In the genomic region with DNA sequence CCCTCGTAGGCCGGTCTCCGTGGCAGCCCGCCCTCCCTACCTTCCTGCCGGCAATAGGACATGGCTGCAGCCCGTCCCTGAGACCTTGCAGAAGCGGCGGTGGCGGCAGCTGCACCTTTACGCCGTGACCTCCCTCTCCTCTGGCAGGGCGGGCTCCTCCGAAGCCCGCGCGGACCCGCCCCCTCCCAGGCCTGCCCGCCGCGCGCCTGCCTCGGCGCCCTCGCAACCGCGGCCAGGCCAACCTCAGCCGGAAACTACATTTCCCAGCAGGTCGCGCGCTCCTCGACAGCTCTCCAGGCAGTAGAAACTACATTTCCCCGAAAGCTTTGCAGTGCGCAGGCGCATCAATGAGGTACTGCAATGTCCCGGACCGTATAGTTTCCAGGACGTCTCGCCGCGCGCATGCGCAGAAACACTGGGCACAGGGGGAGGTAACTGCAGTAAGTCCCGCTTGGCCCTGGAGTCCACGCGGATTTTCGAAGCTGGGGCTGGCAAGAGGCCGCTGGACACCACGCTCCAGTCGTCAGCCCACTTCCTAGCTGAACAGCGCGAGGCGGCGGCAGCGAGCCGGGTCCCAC, we compare ENCODE assay signal across 8 cellular contexts. TPM values are rescaled to one million over a fixed set of nuclear protein-coding genes. Genes with fewer than 3 reads are reported as not detected.
DNase-seq lines count a peak whose midpoint lies in the region; ATAC-seq and TF ChIP-seq lines count a peak whose summit lies in the region.

A gene (minus strand): TSS at position 256 of the 578 bp plus-strand sequence. CDS start 194 bp downstream, at position 62.
A gene with protein sequence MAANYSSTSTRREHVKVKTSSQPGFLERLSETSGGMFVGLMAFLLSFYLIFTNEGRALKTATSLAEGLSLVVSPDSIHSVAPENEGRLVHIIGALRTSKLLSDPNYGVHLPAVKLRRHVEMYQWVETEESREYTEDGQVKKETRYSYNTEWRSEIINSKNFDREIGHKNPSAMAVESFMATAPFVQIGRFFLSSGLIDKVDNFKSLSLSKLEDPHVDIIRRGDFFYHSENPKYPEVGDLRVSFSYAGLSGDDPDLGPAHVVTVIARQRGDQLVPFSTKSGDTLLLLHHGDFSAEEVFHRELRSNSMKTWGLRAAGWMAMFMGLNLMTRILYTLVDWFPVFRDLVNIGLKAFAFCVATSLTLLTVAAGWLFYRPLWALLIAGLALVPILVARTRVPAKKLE (plus strand): TSS at position 438 of the 578 bp plus-strand sequence. CDS start 142 bp downstream, outside the sequence.

- H3K4me3 ChIP-seq in RWPE2 (ENCODE audit: severe bottlenecking) (peak within 1 kb of the TSS; percentile 82), fibroblast of pulmonary artery (replicated peaks; ENCODE audit: low read depth, low read length) (peak within 1 kb of the TSS; percentile 99)

- H3K4me3 Mint-ChIP-seq in nephron, result peak within 1 kb of the TSS; percentile 99 to 100 (median 100)
- peak within 1 kb of the TSS; percentile 95 for H3K4me3 Mint-ChIP-seq in stimulated activated naive CD8-positive, alpha-beta T cell treated with anti-CD3 and anti-CD28 coated beads, Interleukin-15, Interleukin-2, amounts not matched to agents 100 ng/mL and 50 ng/mL, for 24 hours

- TF ChIP-seq CTCF in RWPE2 (IDR thresholded peaks at IDR 0.05; ENCODE audit: poor library complexity, severe bottlenecking), result no peak
- TF ChIP-seq CTCF in fibroblast of pulmonary artery (IDR thresholded peaks at IDR 0.05; ENCODE audit: low read length, missing control alignments), result no peak
- no peak for TF ChIP-seq CTCF in nephron (IDR thresholded peaks at IDR 0.05; ENCODE audit: unreplicated experiment in 3 of 3)

- H3K36me3 Mint-ChIP-seq in nephron (ENCODE audit: low read depth), result peaks cover 38% of the 10 kb centered on the region
- peaks cover 66% of the 10 kb centered on the region for H3K36me3 Mint-ChIP-seq in stimulated activated naive CD8-positive, alpha-beta T cell treated with anti-CD3 and anti-CD28 coated beads, Interleukin-15, Interleukin-2, amounts not matched to agents 100 ng/mL and 50 ng/mL, for 24 hours (ENCODE audit: low read depth)

- peaks cover 4% of the 10 kb centered on the region for H3K27me3 Mint-ChIP-seq in nephron (ENCODE audit: low read depth)
- H3K27me3 Mint-ChIP-seq in stimulated activated naive CD8-positive, alpha-beta T cell treated with anti-CD3 and anti-CD28 coated beads, Interleukin-15, Interleukin-2, amounts not matched to agents 100 ng/mL and 50 ng/mL, for 24 hours, result no peaks in the 10 kb centered on the region

- peaks cover 55% of the 10 kb centered on the region for H3K4me1 Mint-ChIP-seq in nephron
- peaks cover 61% of the 10 kb centered on the region for H3K4me1 Mint-ChIP-seq in stimulated activated naive CD8-positive, alpha-beta T cell treated with anti-CD3 and anti-CD28 coated beads, Interleukin-15, Interleukin-2, amounts not matched to agents 100 ng/mL and 50 ng/mL, for 24 hours (ENCODE audit: low read depth)

- peak within 1 kb of the TSS; percentile 92 to 98 (median 95) for H3K27ac Mint-ChIP-seq in nephron
- peak within 1 kb of the TSS; percentile 94 for H3K27ac Mint-ChIP-seq in stimulated activated naive CD8-positive, alpha-beta T cell treated with anti-CD3 and anti-CD28 coated beads, Interleukin-15, Interleukin-2, amounts not matched to agents 100 ng/mL and 50 ng/mL, for 24 hours

- peak; percentile 100 for DNase-seq in EH (ENCODE audit: low read depth)
- DNase-seq in H4 (ENCODE audit: low spot score), result peak; percentile 99
- DNase-seq in LoVo (ENCODE audit: low spot score), result peak; percentile 99
- peak; percentile 98 for DNase-seq in RWPE2 (ENCODE audit: low spot score)
- peak; percentile 96 for DNase-seq in activated T-helper 9 cell treated with anti-CD3 and anti-CD28 coated beads, Interleukin-2, amount 50 U/mL, for 16 hours (ENCODE audit: low read depth)
- peak; percentile 99 for DNase-seq in fibroblast of pulmonary artery (ENCODE audit: low read depth)

- H3K36me3 ChIP-seq in RWPE2 (ENCODE audit: low read depth), result peaks cover 47% of the 10 kb centered on the region

- peak within 1 kb of the TSS; percentile 79 for H3K27ac ChIP-seq in RWPE2 (ENCODE audit: poor library complexity, severe bottlenecking)

- peak; percentile 82 for ATAC-seq in RWPE2 (ENCODE audit: low read depth)

- H3K9me3 ChIP-seq in RWPE2 (ENCODE audit: severe bottlenecking), result no peaks in the 10 kb centered on the region

- peaks cover 9% of the 10 kb centered on the region for H3K4me1 ChIP-seq in RWPE2 (ENCODE audit: insufficient read depth, poor library complexity, severe bottlenecking)

- H3K27me3 ChIP-seq in RWPE2 (ENCODE audit: insufficient read depth, poor library complexity, severe bottlenecking), result no peaks in the 10 kb centered on the region

- no peaks in the 10 kb centered on the region for H3K9me3 Mint-ChIP-seq in nephron
- no peaks in the 10 kb centered on the region for H3K9me3 Mint-ChIP-seq in stimulated activated naive CD8-positive, alpha-beta T cell treated with anti-CD3 and anti-CD28 coated beads, Interleukin-15, Interleukin-2, amounts not matched to agents 100 ng/mL and 50 ng/mL, for 24 hours

RNA-seq across cellular contexts. Expression of the first gene that starts in this region (rescaled TPM):
- 32.7 and 36.3 TPM in 2 replicates for total RNA-seq in H4 (2014; rRNA removed; shearing (Covaris generic))

RNA-seq across cellular contexts. Expression of the second gene that starts in this region (rescaled TPM):
- 75.6 and 79.7 TPM in 2 replicates for total RNA-seq in H4 (2014; rRNA removed; shearing (Covaris generic))

Comparison
In these comparisons a context has a peak if more than half of its experiments do, and no peak if none do; other contexts are left out.
1. Peak in every context shown above with its lines: DNase-seq, ATAC-seq, H3K4me3 ChIP-seq and H3K27ac ChIP-seq.